ENCODE assay signal across 2 cellular contexts in the genomic region with DNA sequence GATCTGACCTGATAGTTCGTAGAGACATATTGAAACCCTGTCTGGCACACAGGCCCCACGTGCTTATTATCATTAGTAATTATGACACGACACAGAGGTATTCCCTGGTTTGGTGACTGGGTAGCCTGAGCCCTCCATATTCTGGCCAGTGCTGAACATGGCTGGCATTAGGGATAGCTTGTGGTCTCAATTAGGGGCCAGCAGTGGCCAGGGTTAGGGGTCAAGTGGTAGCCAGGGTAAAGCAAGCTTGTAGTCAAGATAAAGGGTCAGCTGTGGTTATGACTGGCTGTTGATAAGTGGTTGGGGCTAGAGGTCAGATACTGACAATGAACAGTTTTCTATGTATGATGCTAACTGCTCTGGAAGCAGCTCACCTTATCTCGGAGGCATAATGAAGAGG.
TF ChIP-seq lines count a peak whose summit lies in the region.

No MANE protein-coding gene starts in this region.

TF ChIP-seq in IMR-90, 13 proteins besides CTCF, POLR2A, EP300 and RAD21:
- peak; percentile 55; the same call in 1 of the 2 replicates for TF ChIP-seq BHLHE40 (IDR thresholded peaks at IDR 0.05; ENCODE audit: low read depth, low read length)
- TF ChIP-seq MXI1 (IDR thresholded peaks at IDR 0.05; ENCODE audit: borderline replicate concordance, low read depth, low read length) = no peak
- TF ChIP-seq, protein P1, sequence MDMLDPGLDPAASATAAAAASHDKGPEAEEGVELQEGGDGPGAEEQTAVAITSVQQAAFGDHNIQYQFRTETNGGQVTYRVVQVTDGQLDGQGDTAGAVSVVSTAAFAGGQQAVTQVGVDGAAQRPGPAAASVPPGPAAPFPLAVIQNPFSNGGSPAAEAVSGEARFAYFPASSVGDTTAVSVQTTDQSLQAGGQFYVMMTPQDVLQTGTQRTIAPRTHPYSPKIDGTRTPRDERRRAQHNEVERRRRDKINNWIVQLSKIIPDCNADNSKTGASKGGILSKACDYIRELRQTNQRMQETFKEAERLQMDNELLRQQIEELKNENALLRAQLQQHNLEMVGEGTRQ (IDR thresholded peaks at IDR 0.05; ENCODE audit: low read depth, low read length) = peak; percentile 48; the same call in 1 of the 2 replicates

TF ChIP-seq in K562, 482 proteins besides CTCF, POLR2A, EP300 and RAD21 (continues in another document):
- TF ChIP-seq, protein P2, sequence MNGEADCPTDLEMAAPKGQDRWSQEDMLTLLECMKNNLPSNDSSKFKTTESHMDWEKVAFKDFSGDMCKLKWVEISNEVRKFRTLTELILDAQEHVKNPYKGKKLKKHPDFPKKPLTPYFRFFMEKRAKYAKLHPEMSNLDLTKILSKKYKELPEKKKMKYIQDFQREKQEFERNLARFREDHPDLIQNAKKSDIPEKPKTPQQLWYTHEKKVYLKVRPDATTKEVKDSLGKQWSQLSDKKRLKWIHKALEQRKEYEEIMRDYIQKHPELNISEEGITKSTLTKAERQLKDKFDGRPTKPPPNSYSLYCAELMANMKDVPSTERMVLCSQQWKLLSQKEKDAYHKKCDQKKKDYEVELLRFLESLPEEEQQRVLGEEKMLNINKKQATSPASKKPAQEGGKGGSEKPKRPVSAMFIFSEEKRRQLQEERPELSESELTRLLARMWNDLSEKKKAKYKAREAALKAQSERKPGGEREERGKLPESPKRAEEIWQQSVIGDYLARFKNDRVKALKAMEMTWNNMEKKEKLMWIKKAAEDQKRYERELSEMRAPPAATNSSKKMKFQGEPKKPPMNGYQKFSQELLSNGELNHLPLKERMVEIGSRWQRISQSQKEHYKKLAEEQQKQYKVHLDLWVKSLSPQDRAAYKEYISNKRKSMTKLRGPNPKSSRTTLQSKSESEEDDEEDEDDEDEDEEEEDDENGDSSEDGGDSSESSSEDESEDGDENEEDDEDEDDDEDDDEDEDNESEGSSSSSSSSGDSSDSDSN (IDR thresholded peaks at IDR 0.05; ENCODE audit: borderline replicate concordance in 1 of 2, low read depth in 2 of 2, low read length in 2 of 2) = no peak
- peak; percentile 82 for TF ChIP-seq NFIC (IDR thresholded peaks at IDR 0.05)
- TF ChIP-seq, protein P3, sequence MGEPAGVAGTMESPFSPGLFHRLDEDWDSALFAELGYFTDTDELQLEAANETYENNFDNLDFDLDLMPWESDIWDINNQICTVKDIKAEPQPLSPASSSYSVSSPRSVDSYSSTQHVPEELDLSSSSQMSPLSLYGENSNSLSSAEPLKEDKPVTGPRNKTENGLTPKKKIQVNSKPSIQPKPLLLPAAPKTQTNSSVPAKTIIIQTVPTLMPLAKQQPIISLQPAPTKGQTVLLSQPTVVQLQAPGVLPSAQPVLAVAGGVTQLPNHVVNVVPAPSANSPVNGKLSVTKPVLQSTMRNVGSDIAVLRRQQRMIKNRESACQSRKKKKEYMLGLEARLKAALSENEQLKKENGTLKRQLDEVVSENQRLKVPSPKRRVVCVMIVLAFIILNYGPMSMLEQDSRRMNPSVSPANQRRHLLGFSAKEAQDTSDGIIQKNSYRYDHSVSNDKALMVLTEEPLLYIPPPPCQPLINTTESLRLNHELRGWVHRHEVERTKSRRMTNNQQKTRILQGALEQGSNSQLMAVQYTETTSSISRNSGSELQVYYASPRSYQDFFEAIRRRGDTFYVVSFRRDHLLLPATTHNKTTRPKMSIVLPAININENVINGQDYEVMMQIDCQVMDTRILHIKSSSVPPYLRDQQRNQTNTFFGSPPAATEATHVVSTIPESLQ (CRISPR knock-in tag; IDR thresholded peaks at IDR 0.05) = no peak
- TF ChIP-seq SRSF1 (IDR thresholded peaks at IDR 0.05; ENCODE audit: low read depth, low read length) = no peak
- no peak for TF ChIP-seq RBM15 (IDR thresholded peaks at IDR 0.05; ENCODE audit: insufficient read depth, low read length)
- TF ChIP-seq, protein P4, sequence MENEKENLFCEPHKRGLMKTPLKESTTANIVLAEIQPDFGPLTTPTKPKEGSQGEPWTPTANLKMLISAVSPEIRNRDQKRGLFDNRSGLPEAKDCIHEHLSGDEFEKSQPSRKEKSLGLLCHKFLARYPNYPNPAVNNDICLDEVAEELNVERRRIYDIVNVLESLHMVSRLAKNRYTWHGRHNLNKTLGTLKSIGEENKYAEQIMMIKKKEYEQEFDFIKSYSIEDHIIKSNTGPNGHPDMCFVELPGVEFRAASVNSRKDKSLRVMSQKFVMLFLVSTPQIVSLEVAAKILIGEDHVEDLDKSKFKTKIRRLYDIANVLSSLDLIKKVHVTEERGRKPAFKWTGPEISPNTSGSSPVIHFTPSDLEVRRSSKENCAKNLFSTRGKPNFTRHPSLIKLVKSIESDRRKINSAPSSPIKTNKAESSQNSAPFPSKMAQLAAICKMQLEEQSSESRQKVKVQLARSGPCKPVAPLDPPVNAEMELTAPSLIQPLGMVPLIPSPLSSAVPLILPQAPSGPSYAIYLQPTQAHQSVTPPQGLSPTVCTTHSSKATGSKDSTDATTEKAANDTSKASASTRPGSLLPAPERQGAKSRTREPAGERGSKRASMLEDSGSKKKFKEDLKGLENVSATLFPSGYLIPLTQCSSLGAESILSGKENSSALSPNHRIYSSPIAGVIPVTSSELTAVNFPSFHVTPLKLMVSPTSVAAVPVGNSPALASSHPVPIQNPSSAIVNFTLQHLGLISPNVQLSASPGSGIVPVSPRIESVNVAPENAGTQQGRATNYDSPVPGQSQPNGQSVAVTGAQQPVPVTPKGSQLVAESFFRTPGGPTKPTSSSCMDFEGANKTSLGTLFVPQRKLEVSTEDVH (IDR thresholded peaks at IDR 0.05; ENCODE audit: low read depth, partially characterized antibody) = no peak
- TF ChIP-seq, protein P5, sequence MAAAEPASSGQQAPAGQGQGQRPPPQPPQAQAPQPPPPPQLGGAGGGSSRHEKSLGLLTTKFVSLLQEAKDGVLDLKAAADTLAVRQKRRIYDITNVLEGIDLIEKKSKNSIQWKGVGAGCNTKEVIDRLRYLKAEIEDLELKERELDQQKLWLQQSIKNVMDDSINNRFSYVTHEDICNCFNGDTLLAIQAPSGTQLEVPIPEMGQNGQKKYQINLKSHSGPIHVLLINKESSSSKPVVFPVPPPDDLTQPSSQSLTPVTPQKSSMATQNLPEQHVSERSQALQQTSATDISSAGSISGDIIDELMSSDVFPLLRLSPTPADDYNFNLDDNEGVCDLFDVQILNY (CRISPR knock-in tag; IDR thresholded peaks at IDR 0.05) = no peak
- peak; percentile 94 for TF ChIP-seq KLF16 (IDR thresholded peaks at IDR 0.05)
- TF ChIP-seq MIER1 (IDR thresholded peaks at IDR 0.05; ENCODE audit: low read depth) = no peak
- TF ChIP-seq KLF1 (tag; IDR thresholded peaks at IDR 0.05) = no peak
- no peak for TF ChIP-seq NCOA2 (IDR thresholded peaks at IDR 0.05; ENCODE audit: partially characterized antibody in 2 of 2)
- TF ChIP-seq, protein P6, sequence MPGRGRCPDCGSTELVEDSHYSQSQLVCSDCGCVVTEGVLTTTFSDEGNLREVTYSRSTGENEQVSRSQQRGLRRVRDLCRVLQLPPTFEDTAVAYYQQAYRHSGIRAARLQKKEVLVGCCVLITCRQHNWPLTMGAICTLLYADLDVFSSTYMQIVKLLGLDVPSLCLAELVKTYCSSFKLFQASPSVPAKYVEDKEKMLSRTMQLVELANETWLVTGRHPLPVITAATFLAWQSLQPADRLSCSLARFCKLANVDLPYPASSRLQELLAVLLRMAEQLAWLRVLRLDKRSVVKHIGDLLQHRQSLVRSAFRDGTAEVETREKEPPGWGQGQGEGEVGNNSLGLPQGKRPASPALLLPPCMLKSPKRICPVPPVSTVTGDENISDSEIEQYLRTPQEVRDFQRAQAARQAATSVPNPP (IDR thresholded peaks at IDR 0.05; ENCODE audit: borderline replicate concordance, insufficient read depth, insufficient read length) = no peak
- TF ChIP-seq, protein P7, sequence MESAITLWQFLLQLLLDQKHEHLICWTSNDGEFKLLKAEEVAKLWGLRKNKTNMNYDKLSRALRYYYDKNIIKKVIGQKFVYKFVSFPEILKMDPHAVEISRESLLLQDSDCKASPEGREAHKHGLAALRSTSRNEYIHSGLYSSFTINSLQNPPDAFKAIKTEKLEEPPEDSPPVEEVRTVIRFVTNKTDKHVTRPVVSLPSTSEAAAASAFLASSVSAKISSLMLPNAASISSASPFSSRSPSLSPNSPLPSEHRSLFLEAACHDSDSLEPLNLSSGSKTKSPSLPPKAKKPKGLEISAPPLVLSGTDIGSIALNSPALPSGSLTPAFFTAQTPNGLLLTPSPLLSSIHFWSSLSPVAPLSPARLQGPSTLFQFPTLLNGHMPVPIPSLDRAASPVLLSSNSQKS (CRISPR knock-in tag; IDR thresholded peaks at IDR 0.05) = no peak
- TF ChIP-seq MED1 (CRISPR knock-in tag; IDR thresholded peaks at IDR 0.05; ENCODE audit: borderline replicate concordance) = no peak
- no peak for TF ChIP-seq YY1 (IDR thresholded peaks at IDR 0.05; ENCODE audit: borderline replicate concordance in 1 of 3, control insufficient read depth in 1 of 3, extremely low read depth in 1 of 3, insufficient read depth in 3 of 3, insufficient read length in 1 of 3, insufficient replicate concordance in 2 of 3, low read depth in 1 of 3, low read length in 2 of 3)
- TF ChIP-seq ZNF57 (CRISPR knock-in tag; IDR thresholded peaks at IDR 0.05) = no peak
- no peak for TF ChIP-seq FOXA3 (CRISPR knock-in tag; conservative IDR thresholded peaks at IDR 0.05 in 1 of 2, IDR thresholded peaks at IDR 0.05 in 1 of 2)
- TF ChIP-seq PCBP2 (IDR thresholded peaks at IDR 0.05; ENCODE audit: low read depth, low read length, poor library complexity, severe bottlenecking) = no peak
- TF ChIP-seq LEF1 (IDR thresholded peaks at IDR 0.05) = peak; percentile 45; the same call in 1 of the 2 replicates
- no peak for TF ChIP-seq NFRKB (IDR thresholded peaks at IDR 0.05; ENCODE audit: low read depth)
- TF ChIP-seq, protein P8, sequence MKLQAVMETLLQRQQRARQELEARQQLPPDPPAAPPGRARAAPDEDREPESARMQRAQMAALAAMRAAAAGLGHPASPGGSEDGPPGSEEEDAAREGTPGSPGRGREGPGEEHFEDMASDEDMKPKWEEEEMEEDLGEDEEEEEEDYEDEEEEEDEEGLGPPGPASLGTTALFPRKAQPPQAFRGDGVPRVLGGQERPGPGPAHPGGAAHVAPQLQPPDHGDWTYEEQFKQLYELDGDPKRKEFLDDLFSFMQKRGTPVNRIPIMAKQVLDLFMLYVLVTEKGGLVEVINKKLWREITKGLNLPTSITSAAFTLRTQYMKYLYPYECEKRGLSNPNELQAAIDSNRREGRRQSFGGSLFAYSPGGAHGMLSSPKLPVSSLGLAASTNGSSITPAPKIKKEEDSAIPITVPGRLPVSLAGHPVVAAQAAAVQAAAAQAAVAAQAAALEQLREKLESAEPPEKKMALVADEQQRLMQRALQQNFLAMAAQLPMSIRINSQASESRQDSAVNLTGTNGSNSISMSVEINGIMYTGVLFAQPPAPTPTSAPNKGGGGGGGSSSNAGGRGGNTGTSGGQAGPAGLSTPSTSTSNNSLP (IDR thresholded peaks at IDR 0.05; ENCODE audit: borderline replicate concordance, low read depth, low read length) = no peak
- TF ChIP-seq, protein P9, sequence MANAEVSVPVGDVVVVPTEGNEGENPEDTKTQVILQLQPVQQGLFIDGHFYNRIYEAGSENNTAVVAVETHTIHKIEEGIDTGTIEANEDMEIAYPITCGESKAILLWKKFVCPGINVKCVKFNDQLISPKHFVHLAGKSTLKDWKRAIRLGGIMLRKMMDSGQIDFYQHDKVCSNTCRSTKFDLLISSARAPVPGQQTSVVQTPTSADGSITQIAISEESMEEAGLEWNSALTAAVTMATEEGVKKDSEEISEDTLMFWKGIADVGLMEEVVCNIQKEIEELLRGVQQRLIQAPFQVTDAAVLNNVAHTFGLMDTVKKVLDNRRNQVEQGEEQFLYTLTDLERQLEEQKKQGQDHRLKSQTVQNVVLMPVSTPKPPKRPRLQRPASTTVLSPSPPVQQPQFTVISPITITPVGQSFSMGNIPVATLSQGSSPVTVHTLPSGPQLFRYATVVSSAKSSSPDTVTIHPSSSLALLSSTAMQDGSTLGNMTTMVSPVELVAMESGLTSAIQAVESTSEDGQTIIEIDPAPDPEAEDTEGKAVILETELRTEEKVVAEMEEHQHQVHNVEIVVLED (CRISPR knock-in tag; IDR thresholded peaks at IDR 0.05) = no peak
- no peak for TF ChIP-seq ETV6 (IDR thresholded peaks at IDR 0.05; ENCODE audit: borderline replicate concordance in 1 of 2, low read depth in 2 of 2, low read length in 1 of 2)
- no peak for TF ChIP-seq ETV6 (CRISPR knock-in tag; IDR thresholded peaks at IDR 0.05; ENCODE audit: borderline replicate concordance)
- TF ChIP-seq, protein P10, sequence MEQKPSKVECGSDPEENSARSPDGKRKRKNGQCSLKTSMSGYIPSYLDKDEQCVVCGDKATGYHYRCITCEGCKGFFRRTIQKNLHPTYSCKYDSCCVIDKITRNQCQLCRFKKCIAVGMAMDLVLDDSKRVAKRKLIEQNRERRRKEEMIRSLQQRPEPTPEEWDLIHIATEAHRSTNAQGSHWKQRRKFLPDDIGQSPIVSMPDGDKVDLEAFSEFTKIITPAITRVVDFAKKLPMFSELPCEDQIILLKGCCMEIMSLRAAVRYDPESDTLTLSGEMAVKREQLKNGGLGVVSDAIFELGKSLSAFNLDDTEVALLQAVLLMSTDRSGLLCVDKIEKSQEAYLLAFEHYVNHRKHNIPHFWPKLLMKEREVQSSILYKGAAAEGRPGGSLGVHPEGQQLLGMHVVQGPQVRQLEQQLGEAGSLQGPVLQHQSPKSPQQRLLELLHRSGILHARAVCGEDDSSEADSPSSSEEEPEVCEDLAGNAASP (IDR thresholded peaks at IDR 0.05) = no peak
- no peak for TF ChIP-seq PTRF (tag; IDR thresholded peaks at IDR 0.05)
- no peak for TF ChIP-seq ZNF431 (CRISPR knock-in tag; IDR thresholded peaks at IDR 0.05)
- no peak for TF ChIP-seq FUS (optimal IDR thresholded peaks at IDR 0.05; ENCODE audit: low read depth, low read length)
- TF ChIP-seq HDGF (IDR thresholded peaks at IDR 0.05) = no peak; the same call in 1 of the 2 replicates
- no peak for TF ChIP-seq SRSF3 (IDR thresholded peaks at IDR 0.05; ENCODE audit: insufficient read depth, low read length)
- no peak for TF ChIP-seq RBM14 (IDR thresholded peaks at IDR 0.05; ENCODE audit: borderline replicate concordance, insufficient read depth, low read depth, low read length)
- TF ChIP-seq FOXJ2 (tag; IDR thresholded peaks at IDR 0.05) = no peak
- no peak for TF ChIP-seq SRSF7 (optimal IDR thresholded peaks at IDR 0.05; ENCODE audit: low read depth, low read length)
- TF ChIP-seq ZNF140 (CRISPR knock-in tag; IDR thresholded peaks at IDR 0.05) = no peak
- TF ChIP-seq, protein P11, sequence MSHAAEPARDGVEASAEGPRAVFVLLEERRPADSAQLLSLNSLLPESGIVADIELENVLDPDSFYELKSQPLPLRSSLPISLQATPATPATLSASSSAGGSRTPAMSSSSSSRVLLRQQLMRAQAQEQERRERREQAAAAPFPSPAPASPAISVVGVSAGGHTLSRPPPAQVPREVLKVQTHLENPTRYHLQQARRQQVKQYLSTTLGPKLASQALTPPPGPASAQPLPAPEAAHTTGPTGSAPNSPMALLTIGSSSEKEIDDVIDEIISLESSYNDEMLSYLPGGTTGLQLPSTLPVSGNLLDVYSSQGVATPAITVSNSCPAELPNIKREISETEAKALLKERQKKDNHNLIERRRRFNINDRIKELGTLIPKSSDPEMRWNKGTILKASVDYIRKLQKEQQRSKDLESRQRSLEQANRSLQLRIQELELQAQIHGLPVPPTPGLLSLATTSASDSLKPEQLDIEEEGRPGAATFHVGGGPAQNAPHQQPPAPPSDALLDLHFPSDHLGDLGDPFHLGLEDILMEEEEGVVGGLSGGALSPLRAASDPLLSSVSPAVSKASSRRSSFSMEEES (CRISPR knock-in tag; IDR thresholded peaks at IDR 0.05) = no peak; the same call in 1 of the 2 replicates
- no peak for TF ChIP-seq BRD9 (IDR thresholded peaks at IDR 0.05; ENCODE audit: low read depth, partially characterized antibody)
- TF ChIP-seq, protein P12, sequence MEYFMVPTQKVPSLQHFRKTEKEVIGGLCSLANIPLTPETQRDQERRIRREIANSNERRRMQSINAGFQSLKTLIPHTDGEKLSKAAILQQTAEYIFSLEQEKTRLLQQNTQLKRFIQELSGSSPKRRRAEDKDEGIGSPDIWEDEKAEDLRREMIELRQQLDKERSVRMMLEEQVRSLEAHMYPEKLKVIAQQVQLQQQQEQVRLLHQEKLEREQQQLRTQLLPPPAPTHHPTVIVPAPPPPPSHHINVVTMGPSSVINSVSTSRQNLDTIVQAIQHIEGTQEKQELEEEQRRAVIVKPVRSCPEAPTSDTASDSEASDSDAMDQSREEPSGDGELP (CRISPR knock-in tag; IDR thresholded peaks at IDR 0.05; ENCODE audit: borderline replicate concordance) = peak; percentile 96
